ENCODE assay signal across 9 cellular contexts in the genomic region with DNA sequence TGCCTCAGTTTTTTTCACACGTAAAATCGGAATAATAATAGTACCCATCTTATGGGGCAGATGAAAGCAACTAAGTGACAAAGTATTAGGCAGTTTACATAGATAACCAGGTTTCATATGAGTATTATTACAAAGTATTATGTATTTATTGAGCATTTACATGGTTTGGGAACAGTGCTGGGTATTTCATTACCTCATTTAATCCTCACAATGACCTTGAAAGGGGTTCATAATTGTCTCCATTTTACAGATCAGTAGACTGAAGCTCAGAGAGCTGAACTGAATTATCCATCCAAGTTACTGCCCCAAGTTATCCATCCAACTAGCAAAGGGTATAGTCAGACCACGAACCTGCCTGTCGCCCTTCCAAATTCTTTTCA. TPM values are rescaled to one million over a fixed set of nuclear protein-coding genes. Genes with fewer than 3 reads are reported as not detected.
DNase-seq lines count a peak whose midpoint lies in the region; ATAC-seq and TF ChIP-seq lines count a peak whose summit lies in the region.
"Had no signal": no experiment of that assay in that cellular context is flagged by ENCODE, and none has a peak within 500 bp of the region (broad histone marks: within the 10 kb centered on the region; RNA-seq: fewer than 3 reads in every experiment).

No MANE protein-coding gene starts in this region.

- H3K23ac ChIP-seq in mesendoderm (ENCODE audit: low read length), result no peak overlapping the region

- no peak overlapping the region for H2BK15ac ChIP-seq in mesendoderm (replicated peaks; ENCODE audit: low read depth)

- BruUV-seq in mammary epithelial cell (replicated peaks; lab: Mats Ljungman, UMichigan), result TSS peak; percentile 92

- no peak overlapping the region for H4K8ac ChIP-seq in mesendoderm (ENCODE audit: low read depth, low read length)

- no peak overlapping the region for H3K18ac ChIP-seq in mesendoderm (ENCODE audit: low read length)

- dilution Hi-C loops in mammary epithelial cell (cut with HindIII; ENCODE audit: low sequenced_read_pairs), result no loop called here

- peaks cover 3% of the 10 kb centered on the region for H3K36me3 Mint-ChIP-seq in type B pancreatic cell
- H3K36me3 Mint-ChIP-seq: activated naive CD8-positive, alpha-beta T cell treated with anti-CD3 and anti-CD28 coated beads for 36 hours had no signal

- H3K27me3 ChIP-seq in heart left ventricle, result no peaks in the 10 kb centered on the region
- H3K27me3 ChIP-seq in mammary epithelial cell (ENCODE audit: insufficient read depth, low read length), result no peaks in the 10 kb centered on the region
- no peaks in the 10 kb centered on the region for H3K27me3 ChIP-seq in mesendoderm (ENCODE audit: insufficient read depth, low read length, poor library complexity)

- intact Hi-C loops in heart left ventricle (cut with DNase I) (loop anchor here in 7 of 10 donors (2.0 to 10.0 kb wide), 6 partner anchors 35 to 179 kb away; partner anchors contain the start of genes ZNF436 (in 5 of the 7) and HNRNPR (in 3 of the 7)), Right ventricle myocardium superior (cut with DNase I) (loop anchor here (5.0 to 10.0 kb wide), 2 partner anchors 36 to 119 kb away; partner anchors contain the start of gene ZNF436), mammary epithelial cell (cut with micrococcal nuclease) (loop anchor here (1.0 to 5.0 kb wide), 4 partner anchors 19 to 306 kb away; partner anchors contain the start of gene ASAP3)

- no peak overlapping the region for H4K5ac ChIP-seq in mesendoderm (ENCODE audit: low read length)

- no peak overlapping the region for H2BK5ac ChIP-seq in mesendoderm (ENCODE audit: low read length)

- peaks cover 20% of the 10 kb centered on the region for H3K4me1 Mint-ChIP-seq in type B pancreatic cell (ENCODE audit: unreplicated experiment)

- no peak overlapping the region for H2AK5ac ChIP-seq in mesendoderm (ENCODE audit: low read length)

- in situ Hi-C loops in mammary epithelial cell (cut with MboI; ENCODE audit: low sequenced_read_pairs in 2 of 2), result loop anchor here (5.0 to 10.0 kb wide), 2 partner anchors 49 to 61 kb away; partner anchors contain the start of gene HNRNPR (in 1 of the 2)

- TF ChIP-seq CTCF in heart left ventricle (IDR thresholded peaks at IDR 0.05) (no peak), mammary epithelial cell (conservative IDR thresholded peaks at IDR 0.05 in 1 of 2, IDR thresholded peaks at IDR 0.05 in 1 of 2; ENCODE audit: extremely low read depth in 1 of 2, insufficient read depth in 1 of 2, low read depth in 1 of 2, low read length in 2 of 2) (no peak), type B pancreatic cell (conservative IDR thresholded peaks at IDR 0.05) (no peak)

- no peak for TF ChIP-seq POLR2A in heart left ventricle (IDR thresholded peaks at IDR 0.05)

- 50 to 68% (median 65%) methylated on average over 4 of the region's 4 CpGs for WGBS in heart left ventricle, 4 donors
- 23% methylated on average over 4 of the region's 4 CpGs for WGBS in mammary epithelial cell (ENCODE audit: low coverage, missing lambda C conversion rate)
- WGBS in mesendoderm (ENCODE audit: extremely low coverage, insufficient coverage, low lambda C conversion rate), result no CpG with 5 or more reads among the region's 4 CpGs

- peaks cover 0 to 4% (median 0%) of the 10 kb centered on the region in 12 donors for H3K9me3 ChIP-seq in heart left ventricle
- H3K9me3 ChIP-seq in mammary epithelial cell (replicated peaks; ENCODE audit: insufficient read depth, low read length), result no peaks in the 10 kb centered on the region

- H3K9me3 Mint-ChIP-seq in type B pancreatic cell, result no peaks in the 10 kb centered on the region
- H3K9me3 Mint-ChIP-seq: activated naive CD8-positive, alpha-beta T cell treated with anti-CD3 and anti-CD28 coated beads for 36 hours had no signal

- CTCF ChIA-PET in mammary epithelial cell (lab: Charles Lee; ENCODE audit: low non-redundant PET), result interaction anchor here (0.6 to 1.1 kb wide), 13 partner anchors 9 to 460 kb away, joined by 3 to 17 read pairs (median 5); partner anchors contain the start of genes HNRNPR and ZNF436

- H3K4me3 Mint-ChIP-seq in type B pancreatic cell, result peak overlapping the region; percentile 48
- H3K4me3 Mint-ChIP-seq: activated naive CD8-positive, alpha-beta T cell treated with anti-CD3 and anti-CD28 coated beads for 36 hours had no signal

- peak overlapping the region; percentile 61 for H2AFZ ChIP-seq in mammary epithelial cell (ENCODE audit: low read depth, low read length)

- H3K4me3 ChIP-seq in heart left ventricle (peak overlapping the region in 2 of 12 donors; percentile 2 to 8), mammary epithelial cell (replicated peaks in 1 of 3; ENCODE audit: insufficient read depth in 1 of 3, low read depth in 2 of 3, low read length in 3 of 3) (peak overlapping the region in 2 of 3 experiments; percentile 6 to 10), mesendoderm (ENCODE audit: low read length) (no peak overlapping the region)

- H3K9ac ChIP-seq in mammary epithelial cell (ENCODE audit: insufficient read depth, low read length) (peak overlapping the region; percentile 33), mesendoderm (ENCODE audit: low read length) (peak overlapping the region; percentile 53)

- H3K27me3 Mint-ChIP-seq in type B pancreatic cell, result no peaks in the 10 kb centered on the region
- H3K27me3 Mint-ChIP-seq: activated naive CD8-positive, alpha-beta T cell treated with anti-CD3 and anti-CD28 coated beads for 36 hours had no signal

- no peak overlapping the region for H3K4ac ChIP-seq in mesendoderm (ENCODE audit: low read depth, low read length)

- ATAC-seq in heart left ventricle (no peak), Right ventricle myocardium superior (ENCODE audit: poor library complexity) (no peak), GM19455 (IDR thresholded peaks at IDR 0.05; ENCODE audit: unreplicated experiment) (no peak), GM21367 (IDR thresholded peaks at IDR 0.05; ENCODE audit: unreplicated experiment) (no peak)

- H2BK120ac ChIP-seq in mesendoderm (ENCODE audit: low read depth, low read length), result no peak overlapping the region

- no peaks in the 10 kb centered on the region for H3K79me1 ChIP-seq in mesendoderm (ENCODE audit: low read length)

- no peak for DNase-seq in heart left ventricle
- DNase-seq in Right ventricle myocardium superior, result no peak
- DNase-seq in mammary epithelial cell, result no peak
- no peak for DNase-seq in mesendoderm
- no peak for DNase-seq in type B pancreatic cell (ENCODE audit: extremely low spot score, unreplicated experiment)
- DNase-seq in activated CD4-positive, CD25-positive, alpha-beta regulatory T cell (lab: John Stamatoyannopoulos, UW), result no peak

- peak overlapping the region; percentile 77 for H3K56ac ChIP-seq in mesendoderm (ENCODE audit: low read length)

- no peaks in the 10 kb centered on the region for H3K79me2 ChIP-seq in mammary epithelial cell (ENCODE audit: insufficient read depth, low read length)
- no peaks in the 10 kb centered on the region for H3K79me2 ChIP-seq in mesendoderm (ENCODE audit: control insufficient read depth, insufficient read depth, low read length)

- peaks cover 5 to 59% (median 31%) of the 10 kb centered on the region in 12 donors for H3K4me1 ChIP-seq in heart left ventricle
- H3K4me1 ChIP-seq in mammary epithelial cell (ENCODE audit: insufficient read depth, low read length), result peaks cover 20% of the 10 kb centered on the region
- no peaks in the 10 kb centered on the region for H3K4me1 ChIP-seq in mesendoderm (ENCODE audit: control insufficient read depth, low read depth, low read length)

- H3K27ac ChIP-seq in heart left ventricle (peak overlapping the region in 11 of 12 donors; percentile 32 to 76 (median 56)), mammary epithelial cell (ENCODE audit: insufficient read depth, low read depth, low read length) (peak overlapping the region; percentile 85), mesendoderm (ENCODE audit: low read depth, low read length) (no peak overlapping the region)

- peak overlapping the region; percentile 70 for H3K27ac Mint-ChIP-seq in type B pancreatic cell
- H3K27ac Mint-ChIP-seq: activated naive CD8-positive, alpha-beta T cell treated with anti-CD3 and anti-CD28 coated beads for 36 hours had no signal

- peaks cover 0 to 5% (median 0%) of the 10 kb centered on the region in 9 donors for H3K36me3 ChIP-seq in heart left ventricle
- no peaks in the 10 kb centered on the region for H3K36me3 ChIP-seq in mammary epithelial cell (ENCODE audit: insufficient read depth, low read length)
- H3K36me3 ChIP-seq in mesendoderm (ENCODE audit: control insufficient read depth, insufficient read depth, low read length), result no peaks in the 10 kb centered on the region

- H3K4me2 ChIP-seq in mammary epithelial cell (ENCODE audit: insufficient read depth, low read depth, low read length), result peak overlapping the region; percentile 69
- no peak overlapping the region for H3K4me2 ChIP-seq in mesendoderm (ENCODE audit: low read length)

- H4K20me1 ChIP-seq in mammary epithelial cell (ENCODE audit: insufficient read depth, low read length), result no peaks in the 10 kb centered on the region

RNA-seq across cellular contexts. Expression of gene TCEA3, which starts 21.2 kb away (rescaled TPM):
- 10 to 100 TPM; 40.1 to 87.3 (median 59.1) TPM for total RNA-seq in heart left ventricle
- polyA plus RNA-seq in heart left ventricle, result 10 to 100 TPM; 21.5 to 55.5 TPM
- 72.7 TPM for total RNA-seq in Right ventricle myocardium superior
- 1 to 10 TPM in 1 of 2 donors, under 1 TPM in 1; 0.24 to 1.5 TPM for total RNA-seq in mammary epithelial cell
- 0.56 TPM for polyA plus RNA-seq in mammary epithelial cell
- polyA minus RNA-seq in mammary epithelial cell, result not detected
- 0.17 TPM for polyA plus RNA-seq in mesendoderm (2013, experiment 1 of 2)
- 0.17 TPM for polyA plus RNA-seq in mesendoderm (2013, experiment 2 of 2)
- total RNA-seq in type B pancreatic cell (ENCODE audit: low replicate concordance), result 8.8 and 9.2 TPM in 2 replicates

RNA-seq across cellular contexts. Expression of gene ZNF436, which starts 33.7 kb away (rescaled TPM):
- 10 to 100 TPM in 6 of 9 donors, 1 to 10 TPM in 3; 8.1 to 29.8 (median 14.2) TPM for total RNA-seq in heart left ventricle
- polyA plus RNA-seq in heart left ventricle, result 1 to 10 TPM; 3.1 to 4.9 TPM
- total RNA-seq in Right ventricle myocardium superior, result 11.4 TPM
- total RNA-seq in mammary epithelial cell, result 10 to 100 TPM; 12.4 to 24.8 TPM
- 6.3 TPM for polyA plus RNA-seq in mammary epithelial cell
- 19.7 TPM for polyA minus RNA-seq in mammary epithelial cell
- polyA plus RNA-seq in mesendoderm (2013, experiment 1 of 2), result 1.5 TPM
- 1.5 TPM for polyA plus RNA-seq in mesendoderm (2013, experiment 2 of 2)
- total RNA-seq in type B pancreatic cell (ENCODE audit: low replicate concordance), result 15.5 and 24.8 TPM in 2 replicates

RNA-seq across cellular contexts. Expression of gene HNRNPR, which starts 59.3 kb away (rescaled TPM):
- 10 to 100 TPM; 38.0 to 83.5 (median 69.2) TPM for total RNA-seq in heart left ventricle
- polyA plus RNA-seq in heart left ventricle, result 10 to 100 TPM; 39.8 to 96.1 TPM
- 53.5 TPM for total RNA-seq in Right ventricle myocardium superior
- total RNA-seq in mammary epithelial cell, result 100 to 1,000 TPM in 1 of 2 donors, 10 to 100 TPM in 1; 35.2 to 133 TPM
- 98.1 TPM for polyA plus RNA-seq in mammary epithelial cell
- polyA minus RNA-seq in mammary epithelial cell, result 122 TPM
- polyA plus RNA-seq in mesendoderm (2013, experiment 1 of 2), result 205 TPM
- 197 TPM for polyA plus RNA-seq in mesendoderm (2013, experiment 2 of 2)
- total RNA-seq in type B pancreatic cell (ENCODE audit: low replicate concordance), result 142 and 210 TPM in 2 replicates
